In genomic region chr13:29996316-29996715, GRCh38 we compare ENCODE assay signal across 20 cellular contexts.
"Had no signal": no experiment of that assay in that cellular context is flagged by ENCODE, and none has a peak within 500 bp of the region (broad histone marks: within the 10 kb centered on the region; RNA-seq: fewer than 3 reads in every experiment).

No MANE protein-coding gene starts in this region.

- DNase-seq: KBM-7, MG63, NCI-H1092, NCI-H1105 treated with DMSO at 0.1 percent for 48 hours, NCI-H1417 treated with DMSO at 0.1 percent for 48 hours, NCI-H146, NCI-H1694 treated with DMSO at 0.1 percent for 48 hours, NCI-H1930, NCI-H2081, NCI-H2107, NCI-H2227 treated with DMSO at 0.1 percent for 48 hours, NCI-H524, NCI-H526 treated with DMSO at 0.1 percent for 48 hours, NCI-H748 treated with DMSO at 0.1 percent for 48 hours, Right ventricle myocardium superior, RPMI8226, SIG-M5 had no signal

- H3K4me3 ChIP-seq: MG63, SJSA1, SK-N-MC had no signal

- H3K27me3 ChIP-seq: MG63, SJSA1 had no signal

- H3K9me3 ChIP-seq: MG63, SJSA1 had no signal

- H3K36me3 ChIP-seq: MG63, SJSA1 had no signal

- H3K27ac ChIP-seq: HL-60, SJSA1, SK-N-MC had no signal
